In the genomic region with DNA sequence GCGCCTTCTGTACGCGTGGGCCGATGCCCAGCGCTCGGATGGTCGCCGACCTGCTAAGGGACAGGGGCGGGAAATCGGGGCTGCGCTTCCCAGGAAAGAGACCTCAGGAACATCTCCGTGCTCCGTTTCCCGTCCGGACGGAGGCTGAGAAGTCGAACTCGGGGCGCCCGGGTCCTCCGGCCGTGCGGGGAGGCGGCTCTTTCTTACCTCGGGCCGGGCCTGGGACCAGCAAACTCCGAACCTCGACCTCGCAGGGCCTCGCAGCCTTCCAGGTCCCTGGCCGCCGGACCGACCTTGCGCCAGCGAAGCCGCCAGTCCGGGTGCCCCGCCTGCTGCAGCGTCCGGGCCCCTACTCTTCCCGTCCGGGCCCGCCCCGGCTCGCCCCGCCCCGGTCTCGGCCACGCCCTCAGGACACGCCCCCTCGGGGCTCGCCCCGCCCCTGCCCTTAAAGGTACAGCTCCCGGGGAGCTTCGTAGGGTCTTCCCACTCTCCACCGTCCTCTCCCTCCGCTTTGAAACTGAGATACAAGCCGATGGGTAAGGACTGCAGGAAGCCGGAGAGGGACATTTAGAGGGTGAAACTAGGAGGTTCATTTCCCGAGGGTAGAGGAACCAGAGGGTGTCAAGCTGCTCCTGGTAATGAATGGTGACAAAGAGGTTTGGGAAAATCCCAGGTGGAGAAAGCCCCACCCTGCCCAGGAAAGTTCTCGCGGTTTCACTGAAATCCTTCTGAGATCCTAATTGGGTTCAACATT, we compare ENCODE assay signal across 8 cellular contexts. TPM values are rescaled to one million over a fixed set of nuclear protein-coding genes. Genes with fewer than 3 reads are reported as not detected.
A peak's percentile ranks its signal among the peaks of the same experiment; 100 is the strongest.
DNase-seq lines count a peak whose midpoint lies in the region; ATAC-seq and TF ChIP-seq lines count a peak whose summit lies in the region.

A gene (minus strand): TSS at position 324 of the 754 bp plus-strand sequence. CDS start 2,231 bp downstream, outside the sequence.

- H3K9ac ChIP-seq in ES-I3 (ENCODE audit: low read depth, low read length) (peak within 1 kb of the TSS; percentile 88), SK-N-SH (peak within 1 kb of the TSS; percentile 71)

- H3K79me2 ChIP-seq in SK-N-SH (ENCODE audit: insufficient read depth) = no peaks in the 10 kb centered on the region

- peak within 1 kb of the TSS; percentile 94 for H3K4me2 ChIP-seq in SK-N-SH

- TF ChIP-seq RAD21 in SK-N-SH (IDR thresholded peaks at IDR 0.05; ENCODE audit: low read length) = no peak

- no peaks in the 10 kb centered on the region for H3K9me2 ChIP-seq in SK-N-SH

- no peaks in the 10 kb centered on the region for H3K4me1 ChIP-seq in ES-I3 (ENCODE audit: insufficient read depth, low read length)
- H3K4me1 ChIP-seq in SK-N-SH (ENCODE audit: control insufficient read depth in 1 of 2, insufficient read depth in 2 of 2, low read depth in 1 of 2, low read length in 1 of 2) = peaks cover 0 to 13% of the 10 kb centered on the region in 2 experiments; a peak in 1 of 4 replicates

- DNase-seq in Kasumi-1 (lab: John Stamatoyannopoulos, UW) = peak; percentile 46 to 68
- DNase-seq in SK-N-SH = peak; percentile 99
- peak; percentile 79 for DNase-seq in activated naive CD4-positive, alpha-beta T cell treated with anti-CD3 and anti-CD28 coated beads, Interleukin-2, amount 50 U/mL, for 16 hours
- peak; percentile 80 for DNase-seq in globus pallidus (ENCODE audit: low spot score)
- peak; percentile 82 for DNase-seq in omental fat pad (ENCODE audit: low spot score)
- peak; percentile 79 for DNase-seq in superior temporal gyrus (ENCODE audit: extremely low spot score)

- TF ChIP-seq CTCF in SK-N-SH (IDR thresholded peaks at IDR 0.05) = no peak
- TF ChIP-seq CTCF in omental fat pad (IDR thresholded peaks at IDR 0.05) = no peak

- CTCF ChIA-PET in SK-N-SH (lab: Yijun Ruan, JAX) = interaction anchor here (0.8 kb wide), 1 partner anchor 120 kb away, joined by 3 read pairs; no protein-coding TSS in a partner anchor

- H3F3A ChIP-seq in SK-N-SH (replicated peaks; ENCODE audit: insufficient read depth) = no peaks in the 10 kb centered on the region

- WGBS in SK-N-SH (ENCODE audit: low lambda C conversion rate) = 1% methylated on average over 26 of the region's 62 CpGs

- peak within 1 kb of the TSS; percentile 63 to 76 for H3K4me3 ChIP-seq in SK-N-SH (ENCODE audit: low read depth in 2 of 2, low read length in 1 of 2)

- H3K27ac ChIP-seq in SK-N-SH (ENCODE audit: low read depth in 2 of 2, low read length in 1 of 2) = peak within 1 kb of the TSS in 1 of 2 experiments; percentile 51; a peak in 1 of 4 replicates

- TF ChIP-seq EP300 in SK-N-SH (IDR thresholded peaks at IDR 0.05; ENCODE audit: borderline replicate concordance in 1 of 2, low read depth in 1 of 2, low read length in 1 of 2) = no peak

- POLR2A ChIA-PET in SK-N-SH (lab: Yijun Ruan, JAX) = interaction anchor here (0.5 to 0.9 kb wide), 2 partner anchors 87 to 143 kb away, joined by 3 read pairs; a partner anchor contains a TSS

- no peaks in the 10 kb centered on the region for H3K27me3 ChIP-seq in SK-N-SH (ENCODE audit: insufficient read depth)

- ATAC-seq in GM21786 (IDR thresholded peaks at IDR 0.05; ENCODE audit: unreplicated experiment) (peak; percentile 90), omental fat pad (ENCODE audit: low FRiP score) (peak; percentile 98)

- no peaks in the 10 kb centered on the region for H3K9me3 ChIP-seq in ES-I3 (ENCODE audit: control insufficient read depth, insufficient read depth, low read length)
- H3K9me3 ChIP-seq in SK-N-SH = no peaks in the 10 kb centered on the region

- H4K20me1 ChIP-seq in SK-N-SH (ENCODE audit: insufficient read depth) = no peaks in the 10 kb centered on the region

- H2AFZ ChIP-seq in SK-N-SH (ENCODE audit: low read depth) = peak within 1 kb of the TSS; percentile 90

- H3K36me3 ChIP-seq in ES-I3 (ENCODE audit: insufficient read depth, low read length) = no peaks in the 10 kb centered on the region
- H3K36me3 ChIP-seq in SK-N-SH (replicated peaks in 1 of 2; ENCODE audit: control insufficient read depth in 1 of 2, insufficient read depth in 2 of 2, low read length in 1 of 2) = no peaks in the 10 kb centered on the region

TF ChIP-seq in SK-N-SH, 30 proteins besides CTCF, POLR2A, EP300 and RAD21 (continues in another document):
- TF ChIP-seq, protein P1, sequence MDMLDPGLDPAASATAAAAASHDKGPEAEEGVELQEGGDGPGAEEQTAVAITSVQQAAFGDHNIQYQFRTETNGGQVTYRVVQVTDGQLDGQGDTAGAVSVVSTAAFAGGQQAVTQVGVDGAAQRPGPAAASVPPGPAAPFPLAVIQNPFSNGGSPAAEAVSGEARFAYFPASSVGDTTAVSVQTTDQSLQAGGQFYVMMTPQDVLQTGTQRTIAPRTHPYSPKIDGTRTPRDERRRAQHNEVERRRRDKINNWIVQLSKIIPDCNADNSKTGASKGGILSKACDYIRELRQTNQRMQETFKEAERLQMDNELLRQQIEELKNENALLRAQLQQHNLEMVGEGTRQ (IDR thresholded peaks at IDR 0.05; ENCODE audit: borderline replicate concordance, low read depth, low read length) = no peak
- TF ChIP-seq, protein P2, sequence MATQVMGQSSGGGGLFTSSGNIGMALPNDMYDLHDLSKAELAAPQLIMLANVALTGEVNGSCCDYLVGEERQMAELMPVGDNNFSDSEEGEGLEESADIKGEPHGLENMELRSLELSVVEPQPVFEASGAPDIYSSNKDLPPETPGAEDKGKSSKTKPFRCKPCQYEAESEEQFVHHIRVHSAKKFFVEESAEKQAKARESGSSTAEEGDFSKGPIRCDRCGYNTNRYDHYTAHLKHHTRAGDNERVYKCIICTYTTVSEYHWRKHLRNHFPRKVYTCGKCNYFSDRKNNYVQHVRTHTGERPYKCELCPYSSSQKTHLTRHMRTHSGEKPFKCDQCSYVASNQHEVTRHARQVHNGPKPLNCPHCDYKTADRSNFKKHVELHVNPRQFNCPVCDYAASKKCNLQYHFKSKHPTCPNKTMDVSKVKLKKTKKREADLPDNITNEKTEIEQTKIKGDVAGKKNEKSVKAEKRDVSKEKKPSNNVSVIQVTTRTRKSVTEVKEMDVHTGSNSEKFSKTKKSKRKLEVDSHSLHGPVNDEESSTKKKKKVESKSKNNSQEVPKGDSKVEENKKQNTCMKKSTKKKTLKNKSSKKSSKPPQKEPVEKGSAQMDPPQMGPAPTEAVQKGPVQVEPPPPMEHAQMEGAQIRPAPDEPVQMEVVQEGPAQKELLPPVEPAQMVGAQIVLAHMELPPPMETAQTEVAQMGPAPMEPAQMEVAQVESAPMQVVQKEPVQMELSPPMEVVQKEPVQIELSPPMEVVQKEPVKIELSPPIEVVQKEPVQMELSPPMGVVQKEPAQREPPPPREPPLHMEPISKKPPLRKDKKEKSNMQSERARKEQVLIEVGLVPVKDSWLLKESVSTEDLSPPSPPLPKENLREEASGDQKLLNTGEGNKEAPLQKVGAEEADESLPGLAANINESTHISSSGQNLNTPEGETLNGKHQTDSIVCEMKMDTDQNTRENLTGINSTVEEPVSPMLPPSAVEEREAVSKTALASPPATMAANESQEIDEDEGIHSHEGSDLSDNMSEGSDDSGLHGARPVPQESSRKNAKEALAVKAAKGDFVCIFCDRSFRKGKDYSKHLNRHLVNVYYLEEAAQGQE (IDR thresholded peaks at IDR 0.05; ENCODE audit: low read depth, low read length) = no peak
- TF ChIP-seq, protein P3, sequence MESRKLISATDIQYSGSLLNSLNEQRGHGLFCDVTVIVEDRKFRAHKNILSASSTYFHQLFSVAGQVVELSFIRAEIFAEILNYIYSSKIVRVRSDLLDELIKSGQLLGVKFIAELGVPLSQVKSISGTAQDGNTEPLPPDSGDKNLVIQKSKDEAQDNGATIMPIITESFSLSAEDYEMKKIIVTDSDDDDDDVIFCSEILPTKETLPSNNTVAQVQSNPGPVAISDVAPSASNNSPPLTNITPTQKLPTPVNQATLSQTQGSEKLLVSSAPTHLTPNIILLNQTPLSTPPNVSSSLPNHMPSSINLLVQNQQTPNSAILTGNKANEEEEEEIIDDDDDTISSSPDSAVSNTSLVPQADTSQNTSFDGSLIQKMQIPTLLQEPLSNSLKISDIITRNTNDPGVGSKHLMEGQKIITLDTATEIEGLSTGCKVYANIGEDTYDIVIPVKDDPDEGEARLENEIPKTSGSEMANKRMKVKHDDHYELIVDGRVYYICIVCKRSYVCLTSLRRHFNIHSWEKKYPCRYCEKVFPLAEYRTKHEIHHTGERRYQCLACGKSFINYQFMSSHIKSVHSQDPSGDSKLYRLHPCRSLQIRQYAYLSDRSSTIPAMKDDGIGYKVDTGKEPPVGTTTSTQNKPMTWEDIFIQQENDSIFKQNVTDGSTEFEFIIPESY (IDR thresholded peaks at IDR 0.05; ENCODE audit: borderline replicate concordance, low read depth) = no peak
- TF ChIP-seq FOXM1 (IDR thresholded peaks at IDR 0.05; ENCODE audit: low read depth) (no peak), RXRA (IDR thresholded peaks at IDR 0.05; ENCODE audit: borderline replicate concordance, low read depth) (no peak), FOSL2 (IDR thresholded peaks at IDR 0.05; ENCODE audit: borderline replicate concordance, low read depth) (no peak), SMC3 (IDR thresholded peaks at IDR 0.05; ENCODE audit: low read depth, low read length) (no peak), EZH2phosphoT487 (IDR thresholded peaks at IDR 0.05; ENCODE audit: borderline replicate concordance, low read depth) (no peak), CHD2 (IDR thresholded peaks at IDR 0.05; ENCODE audit: low read length, partially characterized antibody) (no peak), FOXJ3 (CRISPR knock-in tag; IDR thresholded peaks at IDR 0.05) (no peak), NRF1 (IDR thresholded peaks at IDR 0.05; ENCODE audit: low read depth, low read length) (no peak), GABPA (IDR thresholded peaks at IDR 0.05; ENCODE audit: low read depth) (no peak), JUND (IDR thresholded peaks at IDR 0.05) (no peak)
- TF ChIP-seq, protein P4, sequence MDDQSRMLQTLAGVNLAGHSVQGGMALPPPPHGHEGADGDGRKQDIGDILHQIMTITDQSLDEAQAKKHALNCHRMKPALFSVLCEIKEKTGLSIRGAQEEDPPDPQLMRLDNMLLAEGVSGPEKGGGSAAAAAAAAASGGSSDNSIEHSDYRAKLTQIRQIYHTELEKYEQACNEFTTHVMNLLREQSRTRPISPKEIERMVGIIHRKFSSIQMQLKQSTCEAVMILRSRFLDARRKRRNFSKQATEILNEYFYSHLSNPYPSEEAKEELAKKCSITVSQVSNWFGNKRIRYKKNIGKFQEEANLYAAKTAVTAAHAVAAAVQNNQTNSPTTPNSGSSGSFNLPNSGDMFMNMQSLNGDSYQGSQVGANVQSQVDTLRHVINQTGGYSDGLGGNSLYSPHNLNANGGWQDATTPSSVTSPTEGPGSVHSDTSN (IDR thresholded peaks at IDR 0.05) = no peak
- TF ChIP-seq, protein P5, sequence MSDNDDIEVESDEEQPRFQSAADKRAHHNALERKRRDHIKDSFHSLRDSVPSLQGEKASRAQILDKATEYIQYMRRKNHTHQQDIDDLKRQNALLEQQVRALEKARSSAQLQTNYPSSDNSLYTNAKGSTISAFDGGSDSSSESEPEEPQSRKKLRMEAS (IDR thresholded peaks at IDR 0.05; ENCODE audit: low read depth) = no peak

RNA-seq across cellular contexts. Expression of the gene that starts here (rescaled TPM):
- polyA plus RNA-seq in SK-N-SH (2012; rRNA removed) = 12.0 and 12.9 TPM in 2 replicates
- 6.1 and 6.3 TPM in 2 replicates for polyA plus RNA-seq in SK-N-SH (2012; cell fraction: cytosol; rRNA removed)
- 45.4 and 66.1 TPM in 2 replicates for polyA plus RNA-seq in SK-N-SH (2012; cell fraction: nucleus; rRNA removed)
- total RNA-seq in omental fat pad = 10 to 100 TPM; 22.7 to 59.3 (median 41.3) TPM
